1 cellular context compared by ENCODE assay signal in the genomic region with DNA sequence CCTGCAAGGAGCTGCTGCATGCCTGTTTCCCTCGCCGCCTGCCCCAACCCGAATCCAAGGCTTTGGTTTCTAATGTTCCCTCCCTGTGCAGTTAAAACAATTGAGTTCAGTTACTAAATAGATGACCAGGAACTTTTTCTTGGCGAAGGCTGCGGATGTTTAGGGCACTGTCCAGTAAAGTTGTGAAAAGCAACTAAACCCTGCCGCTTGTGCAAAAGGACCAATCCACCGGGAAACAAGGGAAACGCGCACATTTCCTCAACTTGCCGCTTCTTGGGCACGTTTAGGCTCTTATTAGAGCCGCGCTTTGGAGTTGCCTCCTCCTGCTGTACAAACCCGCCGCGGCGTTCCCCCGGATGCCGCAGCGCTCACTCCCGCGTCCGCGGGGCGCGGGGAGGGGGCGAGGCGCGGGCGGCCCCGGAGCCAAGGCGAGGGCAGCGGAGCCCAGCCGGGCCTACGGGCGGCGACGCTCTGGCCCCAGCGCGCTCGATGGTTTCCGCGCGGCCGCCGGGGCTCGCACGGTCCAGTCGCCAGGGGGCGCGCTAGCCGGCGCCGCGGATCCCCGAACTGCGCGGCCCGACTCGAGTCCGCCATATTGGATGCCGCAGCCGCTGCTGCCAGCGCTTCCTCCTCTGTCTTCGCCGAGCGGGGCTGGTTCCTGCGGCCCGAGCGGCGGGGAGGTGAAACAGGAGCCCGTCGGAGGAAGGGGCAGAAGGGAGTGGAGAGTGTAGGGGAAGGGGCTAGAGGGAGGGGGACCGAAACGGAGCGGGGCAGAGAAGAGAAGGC.
A peak's percentile ranks its signal among the peaks of the same experiment; 100 is the strongest.
TF ChIP-seq lines count a peak whose summit lies in the region.

Gene SCAF8, plus strand, starts transcription at position 593 of the 786 bp plus-strand sequence. CDS start 485 bp downstream, outside the sequence.

TF ChIP-seq in HepG2, 621 proteins besides CTCF, POLR2A, EP300 and RAD21 (continued from another document and continues in another):
- TF ChIP-seq, protein P1, sequence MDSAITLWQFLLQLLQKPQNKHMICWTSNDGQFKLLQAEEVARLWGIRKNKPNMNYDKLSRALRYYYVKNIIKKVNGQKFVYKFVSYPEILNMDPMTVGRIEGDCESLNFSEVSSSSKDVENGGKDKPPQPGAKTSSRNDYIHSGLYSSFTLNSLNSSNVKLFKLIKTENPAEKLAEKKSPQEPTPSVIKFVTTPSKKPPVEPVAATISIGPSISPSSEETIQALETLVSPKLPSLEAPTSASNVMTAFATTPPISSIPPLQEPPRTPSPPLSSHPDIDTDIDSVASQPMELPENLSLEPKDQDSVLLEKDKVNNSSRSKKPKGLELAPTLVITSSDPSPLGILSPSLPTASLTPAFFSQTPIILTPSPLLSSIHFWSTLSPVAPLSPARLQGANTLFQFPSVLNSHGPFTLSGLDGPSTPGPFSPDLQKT (CRISPR knock-in tag; IDR thresholded peaks at IDR 0.05; ENCODE audit: borderline replicate concordance): 0 out of 2 replicates have a peak, but pooled peaks have one; percentile 12
- TF ChIP-seq ZNF703 (CRISPR knock-in tag; IDR thresholded peaks at IDR 0.05; ENCODE audit: borderline replicate concordance): no peak
- TF ChIP-seq ZNF546 (CRISPR knock-in tag; conservative IDR thresholded peaks at IDR 0.05): no peak; the same call in 1 of the 2 replicates
- TF ChIP-seq, protein P2, sequence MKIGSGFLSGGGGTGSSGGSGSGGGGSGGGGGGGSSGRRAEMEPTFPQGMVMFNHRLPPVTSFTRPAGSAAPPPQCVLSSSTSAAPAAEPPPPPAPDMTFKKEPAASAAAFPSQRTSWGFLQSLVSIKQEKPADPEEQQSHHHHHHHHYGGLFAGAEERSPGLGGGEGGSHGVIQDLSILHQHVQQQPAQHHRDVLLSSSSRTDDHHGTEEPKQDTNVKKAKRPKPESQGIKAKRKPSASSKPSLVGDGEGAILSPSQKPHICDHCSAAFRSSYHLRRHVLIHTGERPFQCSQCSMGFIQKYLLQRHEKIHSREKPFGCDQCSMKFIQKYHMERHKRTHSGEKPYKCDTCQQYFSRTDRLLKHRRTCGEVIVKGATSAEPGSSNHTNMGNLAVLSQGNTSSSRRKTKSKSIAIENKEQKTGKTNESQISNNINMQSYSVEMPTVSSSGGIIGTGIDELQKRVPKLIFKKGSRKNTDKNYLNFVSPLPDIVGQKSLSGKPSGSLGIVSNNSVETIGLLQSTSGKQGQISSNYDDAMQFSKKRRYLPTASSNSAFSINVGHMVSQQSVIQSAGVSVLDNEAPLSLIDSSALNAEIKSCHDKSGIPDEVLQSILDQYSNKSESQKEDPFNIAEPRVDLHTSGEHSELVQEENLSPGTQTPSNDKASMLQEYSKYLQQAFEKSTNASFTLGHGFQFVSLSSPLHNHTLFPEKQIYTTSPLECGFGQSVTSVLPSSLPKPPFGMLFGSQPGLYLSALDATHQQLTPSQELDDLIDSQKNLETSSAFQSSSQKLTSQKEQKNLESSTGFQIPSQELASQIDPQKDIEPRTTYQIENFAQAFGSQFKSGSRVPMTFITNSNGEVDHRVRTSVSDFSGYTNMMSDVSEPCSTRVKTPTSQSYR (CRISPR knock-in tag; IDR thresholded peaks at IDR 0.05; ENCODE audit: borderline replicate concordance): peak; percentile 21; the same call in 1 of the 2 replicates
- TF ChIP-seq IKZF4 (CRISPR knock-in tag; IDR thresholded peaks at IDR 0.05; ENCODE audit: borderline replicate concordance, low read depth, not compliant biosample characterization): no peak
- no peak for TF ChIP-seq RAD51 (IDR thresholded peaks at IDR 0.05; ENCODE audit: borderline replicate concordance)
- TF ChIP-seq FOXP1 (IDR thresholded peaks at IDR 0.05): no peak
- TF ChIP-seq FOXP1 (CRISPR knock-in tag; IDR thresholded peaks at IDR 0.05): no peak
- TF ChIP-seq HDAC6 (IDR thresholded peaks at IDR 0.05; ENCODE audit: low read depth, low read length): no peak
- TF ChIP-seq SAFB2 (CRISPR knock-in tag; IDR thresholded peaks at IDR 0.05; ENCODE audit: borderline replicate concordance, low read depth): peak; percentile 95; the same call in 1 of the 2 replicates
- TF ChIP-seq, protein P3, sequence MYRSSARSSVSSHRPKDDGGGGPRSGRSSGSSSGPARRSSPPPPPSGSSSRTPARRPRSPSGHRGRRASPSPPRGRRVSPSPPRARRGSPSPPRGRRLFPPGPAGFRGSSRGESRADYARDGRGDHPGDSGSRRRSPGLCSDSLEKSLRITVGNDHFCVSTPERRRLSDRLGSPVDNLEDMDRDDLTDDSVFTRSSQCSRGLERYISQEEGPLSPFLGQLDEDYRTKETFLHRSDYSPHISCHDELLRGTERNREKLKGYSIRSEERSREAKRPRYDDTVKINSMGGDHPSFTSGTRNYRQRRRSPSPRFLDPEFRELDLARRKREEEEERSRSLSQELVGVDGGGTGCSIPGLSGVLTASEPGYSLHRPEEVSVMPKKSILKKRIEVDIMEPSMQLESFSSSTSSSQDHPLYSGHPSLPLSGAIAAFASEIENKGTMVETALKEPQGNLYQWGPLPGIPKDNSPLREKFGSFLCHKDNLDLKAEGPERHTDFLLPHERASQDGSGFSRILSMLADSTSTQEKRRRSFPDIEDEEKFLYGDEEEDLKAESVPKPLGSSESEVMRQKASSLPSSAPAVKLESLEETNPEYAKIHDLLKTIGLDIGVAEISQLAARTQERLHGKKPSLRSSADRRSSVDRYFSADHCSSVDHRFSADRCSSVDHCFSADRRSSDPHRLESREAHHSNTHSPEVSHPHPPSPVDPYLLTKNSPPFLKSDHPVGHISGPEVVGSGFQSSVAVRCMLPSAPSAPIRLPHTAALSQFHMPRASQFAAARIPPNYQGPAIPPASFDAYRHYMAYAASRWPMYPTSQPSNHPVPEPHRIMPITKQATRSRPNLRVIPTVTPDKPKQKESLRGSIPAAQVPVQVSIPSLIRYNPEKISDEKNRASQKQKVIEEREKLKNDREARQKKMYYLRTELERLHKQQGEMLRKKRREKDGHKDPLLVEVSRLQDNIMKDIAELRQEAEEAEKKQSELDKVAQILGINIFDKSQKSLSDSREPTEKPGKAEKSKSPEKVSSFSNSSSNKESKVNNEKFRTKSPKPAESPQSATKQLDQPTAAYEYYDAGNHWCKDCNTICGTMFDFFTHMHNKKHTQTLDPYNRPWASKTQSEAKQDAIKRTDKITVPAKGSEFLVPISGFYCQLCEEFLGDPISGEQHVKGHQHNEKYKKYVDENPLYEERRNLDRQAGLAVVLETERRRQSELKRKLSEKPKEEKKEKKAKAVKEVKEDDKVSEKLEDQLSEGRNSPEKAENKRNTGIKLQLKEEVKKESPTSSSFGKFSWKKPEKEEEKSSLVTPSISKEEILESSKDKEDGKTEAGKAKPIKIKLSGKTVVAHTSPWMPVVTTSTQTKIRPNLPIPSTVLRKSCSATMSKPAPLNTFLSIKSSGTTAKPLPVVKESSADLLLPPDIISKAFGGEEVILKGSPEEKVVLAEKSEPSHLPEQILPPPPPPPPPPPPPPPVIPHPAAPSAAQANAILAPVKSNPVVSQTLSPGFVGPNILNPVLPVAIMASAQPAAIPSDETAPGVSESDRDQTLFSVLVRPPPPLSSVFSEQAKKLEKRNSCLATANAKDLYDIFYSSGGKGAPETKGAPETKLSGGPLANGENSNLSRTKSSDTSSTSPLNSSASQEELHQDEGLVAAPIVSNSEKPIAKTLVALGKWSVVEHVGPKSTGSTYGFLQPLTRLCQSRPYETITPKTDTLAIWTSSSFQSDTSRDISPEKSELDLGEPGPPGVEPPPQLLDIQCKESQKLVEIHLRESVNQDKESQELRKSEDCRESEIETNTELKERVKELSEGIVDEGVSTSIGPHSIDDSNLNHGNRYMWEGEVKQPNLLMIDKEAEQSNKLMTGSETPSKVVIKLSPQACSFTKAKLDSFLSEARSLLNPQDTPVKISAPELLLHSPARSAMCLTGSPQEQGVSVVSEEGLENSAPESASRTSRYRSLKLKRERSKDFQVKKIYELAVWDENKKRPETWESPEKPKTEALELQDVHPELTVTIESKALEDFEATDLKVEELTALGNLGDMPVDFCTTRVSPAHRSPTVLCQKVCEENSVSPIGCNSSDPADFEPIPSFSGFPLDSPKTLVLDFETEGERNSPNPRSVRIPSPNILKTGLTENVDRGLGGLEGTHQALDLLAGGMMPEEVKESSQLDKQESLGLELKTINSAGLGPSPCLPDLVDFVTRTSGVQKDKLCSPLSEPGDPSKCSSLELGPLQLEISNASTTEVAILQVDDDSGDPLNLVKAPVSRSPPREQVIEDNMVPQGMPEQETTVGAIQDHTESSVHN (CRISPR knock-in tag; IDR thresholded peaks at IDR 0.05): peak; percentile 71
- TF ChIP-seq PHF5A (CRISPR knock-in tag; IDR thresholded peaks at IDR 0.05; ENCODE audit: low read depth, unreplicated experiment): no peak
- TF ChIP-seq SP140L (CRISPR knock-in tag; IDR thresholded peaks at IDR 0.05; ENCODE audit: borderline replicate concordance): no peak
- TF ChIP-seq ESRRA (CRISPR knock-in tag; IDR thresholded peaks at IDR 0.05; ENCODE audit: low read depth): peak; percentile 50; the same call in 1 of the 2 replicates
- TF ChIP-seq SRSF9 (IDR thresholded peaks at IDR 0.05; ENCODE audit: borderline replicate concordance, insufficient read depth, low read depth, low read length, poor library complexity, severe bottlenecking): no peak
- peak; percentile 28; the same call in 1 of the 2 replicates for TF ChIP-seq SIX4 (CRISPR knock-in tag; IDR thresholded peaks at IDR 0.05)
- TF ChIP-seq ZNF788 (CRISPR knock-in tag; IDR thresholded peaks at IDR 0.05; ENCODE audit: borderline replicate concordance): no peak
- TF ChIP-seq RNF219 (CRISPR knock-in tag; IDR thresholded peaks at IDR 0.05): peak; percentile 21; the same call in 1 of the 2 replicates
- TF ChIP-seq ZNF607 (CRISPR knock-in tag; IDR thresholded peaks at IDR 0.05; ENCODE audit: borderline replicate concordance): peak; percentile 90
- TF ChIP-seq, protein P4, sequence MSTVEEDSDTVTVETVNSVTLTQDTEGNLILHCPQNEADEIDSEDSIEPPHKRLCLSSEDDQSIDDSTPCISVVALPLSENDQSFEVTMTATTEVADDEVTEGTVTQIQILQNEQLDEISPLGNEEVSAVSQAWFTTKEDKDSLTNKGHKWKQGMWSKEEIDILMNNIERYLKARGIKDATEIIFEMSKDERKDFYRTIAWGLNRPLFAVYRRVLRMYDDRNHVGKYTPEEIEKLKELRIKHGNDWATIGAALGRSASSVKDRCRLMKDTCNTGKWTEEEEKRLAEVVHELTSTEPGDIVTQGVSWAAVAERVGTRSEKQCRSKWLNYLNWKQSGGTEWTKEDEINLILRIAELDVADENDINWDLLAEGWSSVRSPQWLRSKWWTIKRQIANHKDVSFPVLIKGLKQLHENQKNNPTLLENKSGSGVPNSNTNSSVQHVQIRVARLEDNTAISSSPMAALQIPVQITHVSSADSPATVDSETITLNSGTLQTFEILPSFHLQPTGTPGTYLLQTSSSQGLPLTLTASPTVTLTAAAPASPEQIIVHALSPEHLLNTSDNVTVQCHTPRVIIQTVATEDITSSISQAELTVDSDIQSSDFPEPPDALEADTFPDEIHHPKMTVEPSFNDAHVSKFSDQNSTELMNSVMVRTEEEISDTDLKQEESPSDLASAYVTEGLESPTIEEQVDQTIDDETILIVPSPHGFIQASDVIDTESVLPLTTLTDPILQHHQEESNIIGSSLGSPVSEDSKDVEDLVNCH (CRISPR knock-in tag; IDR thresholded peaks at IDR 0.05): no peak
- TF ChIP-seq TP53 (CRISPR knock-in tag; conservative IDR thresholded peaks at IDR 0.05): no peak; the same call in 1 of the 2 replicates
- TF ChIP-seq DZIP1 (CRISPR knock-in tag; IDR thresholded peaks at IDR 0.05): no peak; the same call in 1 of the 2 replicates
- peak; percentile 10 for TF ChIP-seq BCL6 (CRISPR knock-in tag; IDR thresholded peaks at IDR 0.05)
- TF ChIP-seq POLR2AphosphoS2 (IDR thresholded peaks at IDR 0.05; ENCODE audit: low read depth, low read length): no peak
- TF ChIP-seq, protein P5, sequence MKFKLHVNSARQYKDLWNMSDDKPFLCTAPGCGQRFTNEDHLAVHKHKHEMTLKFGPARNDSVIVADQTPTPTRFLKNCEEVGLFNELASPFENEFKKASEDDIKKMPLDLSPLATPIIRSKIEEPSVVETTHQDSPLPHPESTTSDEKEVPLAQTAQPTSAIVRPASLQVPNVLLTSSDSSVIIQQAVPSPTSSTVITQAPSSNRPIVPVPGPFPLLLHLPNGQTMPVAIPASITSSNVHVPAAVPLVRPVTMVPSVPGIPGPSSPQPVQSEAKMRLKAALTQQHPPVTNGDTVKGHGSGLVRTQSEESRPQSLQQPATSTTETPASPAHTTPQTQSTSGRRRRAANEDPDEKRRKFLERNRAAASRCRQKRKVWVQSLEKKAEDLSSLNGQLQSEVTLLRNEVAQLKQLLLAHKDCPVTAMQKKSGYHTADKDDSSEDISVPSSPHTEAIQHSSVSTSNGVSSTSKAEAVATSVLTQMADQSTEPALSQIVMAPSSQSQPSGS (CRISPR knock-in tag; IDR thresholded peaks at IDR 0.05): peak; percentile 59; the same call in 1 of the 2 replicates
